In genomic region chr12:107327783-107328182, GRCh38 we compare ENCODE assay signal across 14 cellular contexts.
"Had no signal": no experiment of that assay in that cellular context is flagged by ENCODE, and none has a peak within 500 bp of the region (broad histone marks: within the 10 kb centered on the region; RNA-seq: fewer than 3 reads in every experiment).

No MANE protein-coding gene starts in this region.

- H3K4me1 ChIP-seq: adrenal gland, gastroesophageal sphincter, upper lobe of right lung had no signal

- ATAC-seq: gastroesophageal sphincter, upper lobe of right lung had no signal

- H3K36me3 ChIP-seq: adrenal gland, gastroesophageal sphincter, upper lobe of right lung had no signal

- H3K9me3 ChIP-seq: adrenal gland, gastroesophageal sphincter, upper lobe of right lung had no signal

- DNase-seq: activated CD4-positive, alpha-beta T cell treated with anti-CD3 and anti-CD28 coated beads for 1 hour; activated CD4-positive, alpha-beta T cell treated with anti-CD3 and anti-CD28 coated beads, Interleukin-2, amount 50 U/mL, for 48 hours; activated T-cell treated with anti-CD3 and anti-CD28 coated beads, Interleukin-2, amount 50 U/mL, for 48 hours; adrenal gland; caudate nucleus; effector CD4-positive, alpha-beta T cell; kidney; retina; stimulated activated CD4-positive, alpha-beta T cell treated with anti-CD3 and anti-CD28 coated beads, Interleukin-15, amount 100 ng/mL, for 24 hours; stimulated activated CD4-positive, alpha-beta T cell treated with anti-CD3 and anti-CD28 coated beads, Interleukin-4, amount 100 ng/mL, for 24 hours; upper lobe of right lung had no signal

- H3K4me3 ChIP-seq: adrenal gland, coronary artery, gastroesophageal sphincter, upper lobe of right lung had no signal

- FAIRE-seq: endothelial cell of umbilical vein, kidney had no signal

- H3K27ac ChIP-seq: adrenal gland, coronary artery, gastroesophageal sphincter, upper lobe of right lung had no signal
